In the genomic region with DNA sequence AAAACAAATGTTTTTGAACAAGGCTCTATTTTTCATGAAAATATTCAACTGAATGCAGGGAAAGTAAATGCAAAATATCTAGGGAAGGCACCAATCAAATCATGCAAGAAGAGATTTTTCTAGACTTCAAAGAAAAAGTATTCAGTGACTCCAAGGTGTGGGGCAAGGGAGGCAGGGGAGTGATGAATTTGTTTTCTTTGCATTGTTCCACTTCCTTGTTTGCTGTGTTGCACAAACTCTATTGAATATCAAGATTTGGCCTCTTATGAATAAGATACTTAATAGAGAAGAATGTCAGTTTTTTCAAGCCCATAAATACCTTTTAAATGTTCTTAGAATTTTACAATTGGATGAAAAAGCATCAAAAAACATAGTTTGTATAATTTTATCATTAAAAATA, we compare ENCODE assay signal across 18 cellular contexts. TPM values are rescaled to one million over a fixed set of nuclear protein-coding genes. Genes with fewer than 3 reads are reported as not detected.
A peak's percentile ranks its signal among the peaks of the same experiment; 100 is the strongest.
DNase-seq lines count a peak whose midpoint lies in the region; TF ChIP-seq lines count a peak whose summit lies in the region.
"Had no signal": no experiment of that assay in that cellular context is flagged by ENCODE, and none has a peak within 500 bp of the region (broad histone marks: within the 10 kb centered on the region; RNA-seq: fewer than 3 reads in every experiment).

No MANE protein-coding gene starts in this region.

- in situ Hi-C loops in mammary epithelial cell (cut with MboI; ENCODE audit: low sequenced_read_pairs in 2 of 2), result no loop called here

- H3K9ac ChIP-seq in mammary epithelial cell (ENCODE audit: insufficient read depth, low read length), result no peak overlapping the region

- H2AFZ ChIP-seq in mammary epithelial cell (ENCODE audit: low read depth, low read length), result peak overlapping the region; percentile 93
- H2AFZ ChIP-seq in osteoblast (ENCODE audit: low read length), result peak overlapping the region; percentile 81

- dilution Hi-C loops in mammary epithelial cell (cut with HindIII; ENCODE audit: low sequenced_read_pairs), result no loop called here

- H3K27ac ChIP-seq in mammary epithelial cell (ENCODE audit: insufficient read depth, low read depth, low read length) (peak overlapping the region; percentile 93), osteoblast (ENCODE audit: low read depth, low read length) (peak overlapping the region; percentile 78)
- H3K27ac ChIP-seq: lower lobe of right lung, tibial artery had no signal

- peaks cover 4% of the 10 kb centered on the region for H3K27me3 Mint-ChIP-seq in activated CD4-positive, alpha-beta memory T cell treated with anti-CD3 and anti-CD28 coated beads for 36 hours
- peaks cover 5% of the 10 kb centered on the region for H3K27me3 Mint-ChIP-seq in activated CD4-positive, alpha-beta memory T cell treated with anti-CD3 and anti-CD28 coated beads, Interleukin-2, amount 10 ng/mL, durations not matched to agents 7 days and 5 days

- TF ChIP-seq CTCF in mammary epithelial cell (conservative IDR thresholded peaks at IDR 0.05 in 1 of 2, IDR thresholded peaks at IDR 0.05 in 1 of 2; ENCODE audit: extremely low read depth in 1 of 2, insufficient read depth in 1 of 2, low read depth in 1 of 2, low read length in 2 of 2) (no peak), osteoblast (IDR thresholded peaks at IDR 0.05; ENCODE audit: extremely low read depth, low read depth, low read length) (no peak)

- H3K9me3 ChIP-seq in mammary epithelial cell (replicated peaks; ENCODE audit: insufficient read depth, low read length), result peaks cover 4% of the 10 kb centered on the region
- H3K9me3 ChIP-seq in osteoblast (ENCODE audit: low read depth, low read length), result peaks cover 2% of the 10 kb centered on the region
- H3K9me3 ChIP-seq: lower lobe of right lung, tibial artery had no signal

- peaks cover 3% of the 10 kb centered on the region for H3K9me3 Mint-ChIP-seq in activated CD4-positive, alpha-beta memory T cell treated with anti-CD3 and anti-CD28 coated beads for 36 hours
- no peaks in the 10 kb centered on the region for H3K9me3 Mint-ChIP-seq in activated CD4-positive, alpha-beta memory T cell treated with anti-CD3 and anti-CD28 coated beads, Interleukin-2, amount 10 ng/mL, durations not matched to agents 7 days and 5 days

- CTCF ChIA-PET in activated CD4-positive, alpha-beta memory T cell treated with anti-CD3 and anti-CD28 coated beads for 36 hours (lab: Charles Lee), result no interaction called here
- CTCF ChIA-PET in activated CD4-positive, alpha-beta memory T cell treated with anti-CD3 and anti-CD28 coated beads, Interleukin-2, amount 10 ng/mL, durations not matched to agents 7 days and 5 days (lab: Charles Lee), result no interaction called here
- CTCF ChIA-PET in mammary epithelial cell (lab: Charles Lee; ENCODE audit: low non-redundant PET), result no interaction called here

- H3K36me3 ChIP-seq in mammary epithelial cell (ENCODE audit: insufficient read depth, low read length) (no peaks in the 10 kb centered on the region), osteoblast (ENCODE audit: insufficient read depth, low read length) (no peaks in the 10 kb centered on the region)
- H3K36me3 ChIP-seq: lower lobe of right lung, tibial artery had no signal

- no peaks in the 10 kb centered on the region for H3K36me3 Mint-ChIP-seq in activated CD4-positive, alpha-beta memory T cell treated with anti-CD3 and anti-CD28 coated beads for 36 hours
- no peaks in the 10 kb centered on the region for H3K36me3 Mint-ChIP-seq in activated CD4-positive, alpha-beta memory T cell treated with anti-CD3 and anti-CD28 coated beads, Interleukin-2, amount 10 ng/mL, durations not matched to agents 7 days and 5 days (ENCODE audit: low read depth)

- intact Hi-C loops in activated CD4-positive, alpha-beta memory T cell treated with anti-CD3 and anti-CD28 coated beads for 36 hours (cut with micrococcal nuclease), result no loop called here
- intact Hi-C loops in mammary epithelial cell (cut with micrococcal nuclease), result no loop called here

- H3K4me2 ChIP-seq in mammary epithelial cell (ENCODE audit: insufficient read depth, low read depth, low read length) (no peak overlapping the region), osteoblast (ENCODE audit: insufficient read depth, low read length) (peak overlapping the region; percentile 73)

- H3K27ac Mint-ChIP-seq in activated CD4-positive, alpha-beta memory T cell treated with anti-CD3 and anti-CD28 coated beads for 36 hours, result peak overlapping the region; percentile 18
- no peak overlapping the region for H3K27ac Mint-ChIP-seq in activated CD4-positive, alpha-beta memory T cell treated with anti-CD3 and anti-CD28 coated beads, Interleukin-2, amount 10 ng/mL, durations not matched to agents 7 days and 5 days

- H3K4me1 ChIP-seq in mammary epithelial cell (ENCODE audit: insufficient read depth, low read length) (peaks cover 37% of the 10 kb centered on the region), osteoblast (ENCODE audit: insufficient read depth, low read length) (peaks cover 37% of the 10 kb centered on the region)
- H3K4me1 ChIP-seq: lower lobe of right lung, tibial artery had no signal

- H4K20me1 ChIP-seq in mammary epithelial cell (ENCODE audit: insufficient read depth, low read length), result no peaks in the 10 kb centered on the region
- H4K20me1 ChIP-seq in osteoblast (ENCODE audit: insufficient read depth, low read length), result no peaks in the 10 kb centered on the region

- BruUV-seq in mammary epithelial cell (replicated peaks; lab: Mats Ljungman, UMichigan), result no TSS peak

- H3K4me1 Mint-ChIP-seq in activated CD4-positive, alpha-beta memory T cell treated with anti-CD3 and anti-CD28 coated beads for 36 hours (ENCODE audit: low read depth), result peaks cover 17% of the 10 kb centered on the region
- peaks cover 25% of the 10 kb centered on the region for H3K4me1 Mint-ChIP-seq in activated CD4-positive, alpha-beta memory T cell treated with anti-CD3 and anti-CD28 coated beads, Interleukin-2, amount 10 ng/mL, durations not matched to agents 7 days and 5 days

- no peak overlapping the region for H3K4me3 Mint-ChIP-seq in activated CD4-positive, alpha-beta memory T cell treated with anti-CD3 and anti-CD28 coated beads for 36 hours
- H3K4me3 Mint-ChIP-seq in activated CD4-positive, alpha-beta memory T cell treated with anti-CD3 and anti-CD28 coated beads, Interleukin-2, amount 10 ng/mL, durations not matched to agents 7 days and 5 days, result no peak overlapping the region
- H3K4me3 Mint-ChIP-seq: naive thymus-derived CD4-positive, alpha-beta T cell had no signal

- H3K79me2 ChIP-seq in mammary epithelial cell (ENCODE audit: insufficient read depth, low read length), result no peaks in the 10 kb centered on the region
- no peaks in the 10 kb centered on the region for H3K79me2 ChIP-seq in osteoblast (ENCODE audit: insufficient read depth, low read length)

- H3K4me3 ChIP-seq in mammary epithelial cell (replicated peaks in 1 of 3; ENCODE audit: insufficient read depth in 1 of 3, low read depth in 2 of 3, low read length in 3 of 3) (no peak overlapping the region), osteoblast (ENCODE audit: insufficient read depth, low read length) (no peak overlapping the region)
- H3K4me3 ChIP-seq: lower lobe of right lung, tibial artery had no signal

- DNase-seq in activated CD4-positive, alpha-beta memory T cell treated with anti-CD3 and anti-CD28 coated beads for 36 hours, result no peak
- no peak for DNase-seq in activated CD4-positive, alpha-beta memory T cell treated with anti-CD3 and anti-CD28 coated beads, Interleukin-2, amount 10 ng/mL, durations not matched to agents 7 days and 5 days
- DNase-seq in NOMO-1 (lab: John Stamatoyannopoulos, UW; ENCODE audit: unreplicated experiment in 2 of 2), result peak; percentile 58 to 68
- DNase-seq in mammary epithelial cell, result no peak
- DNase-seq in osteoblast (ENCODE audit: insufficient read length, low spot score, missing footprints), result no peak
- no peak for DNase-seq in T-helper 2 cell
- no peak for DNase-seq in anterior cingulate cortex (lab: John Stamatoyannopoulos, UW)
- DNase-seq in NK-92 treated with Interleukin-12 subunit alpha and Interleukin-12 subunit beta, amount 100 ng/mL, for 24 hours (lab: John Stamatoyannopoulos, UW), result no peak
- DNase-seq: activated effector memory CD4-positive, alpha-beta T cell treated with anti-CD3 and anti-CD28 coated beads, Interleukin-2, amount 50 U/mL, for 16 hours; effector CD8-positive, alpha-beta T cell; lower lobe of right lung; naive thymus-derived CD4-positive, alpha-beta T cell; NCI-H1930; NCI-H526 treated with DMSO at 0.1 percent for 48 hours; retina; SHP77; stimulated activated CD4-positive, alpha-beta T cell treated with anti-CD3 and anti-CD28 coated beads, Interleukin-4, amount 100 ng/mL, for 1 hour; tibial artery had no signal

- H3K27me3 ChIP-seq in mammary epithelial cell (ENCODE audit: insufficient read depth, low read length) (no peaks in the 10 kb centered on the region), osteoblast (ENCODE audit: insufficient read depth, low read length) (no peaks in the 10 kb centered on the region)
- H3K27me3 ChIP-seq: tibial artery had no signal

- POLR2A ChIA-PET in activated CD4-positive, alpha-beta memory T cell treated with anti-CD3 and anti-CD28 coated beads for 36 hours (lab: Charles Lee), result no interaction called here
- POLR2A ChIA-PET in activated CD4-positive, alpha-beta memory T cell treated with anti-CD3 and anti-CD28 coated beads, Interleukin-2, amount 10 ng/mL, durations not matched to agents 7 days and 5 days (lab: Charles Lee), result no interaction called here

RNA-seq across cellular contexts. Expression of gene STEAP1, which starts 26.4 kb away (rescaled TPM):
- under 1 TPM; 0.41 to 0.50 TPM for total RNA-seq in activated CD4-positive, alpha-beta memory T cell treated with anti-CD3 and anti-CD28 coated beads for 36 hours
- under 1 TPM; 0.25 to 0.53 TPM for total RNA-seq in activated CD4-positive, alpha-beta memory T cell treated with anti-CD3 and anti-CD28 coated beads, Interleukin-2, amount 10 ng/mL, durations not matched to agents 7 days and 5 days
- total RNA-seq in mammary epithelial cell (10 to 100 TPM in 1 of 2 donors, 1 to 10 TPM in 1; 5.0 to 15.3 TPM), osteoblast (39.1 and 45.4 TPM in 2 replicates)
- polyA plus RNA-seq in mammary epithelial cell, result 22.8 TPM
- polyA minus RNA-seq in mammary epithelial cell, result 2.9 TPM
- polyA plus RNA-seq: naive thymus-derived CD4-positive, alpha-beta T cell had no signal

RNA-seq across cellular contexts. Expression of gene STEAP2, which starts 30.9 kb away (rescaled TPM):
- total RNA-seq in activated CD4-positive, alpha-beta memory T cell treated with anti-CD3 and anti-CD28 coated beads for 36 hours, result not detected
- under 1 TPM in 1 of 2 experiments, not detected in 1; 0.05 TPM for total RNA-seq in activated CD4-positive, alpha-beta memory T cell treated with anti-CD3 and anti-CD28 coated beads, Interleukin-2, amount 10 ng/mL, durations not matched to agents 7 days and 5 days
- total RNA-seq in mammary epithelial cell (10 to 100 TPM in 1 of 2 donors, 1 to 10 TPM in 1; 9.2 to 10.9 TPM), osteoblast (9.8 and 18.6 TPM in 2 replicates)
- polyA plus RNA-seq in mammary epithelial cell, result 4.9 TPM
- polyA minus RNA-seq in mammary epithelial cell, result 12.1 TPM
- polyA plus RNA-seq: naive thymus-derived CD4-positive, alpha-beta T cell had no signal

Comparison
In these comparisons a context has a peak if more than half of its experiments do, and no peak if none do; other contexts are left out.
1. DNase-seq: peak in NOMO-1 (2 of 2); none in activated CD4-positive, alpha-beta memory T cell treated with anti-CD3 and anti-CD28 coated beads for 36 hours (single experiment), activated CD4-positive, alpha-beta memory T cell treated with anti-CD3 and anti-CD28 coated beads, Interleukin-2, amount 10 ng/mL, durations not matched to agents 7 days and 5 days (single experiment), mammary epithelial cell (single experiment), osteoblast (single experiment), T-helper 2 cell (0 of 5), anterior cingulate cortex (0 of 58) and NK-92 treated with Interleukin-12 subunit alpha and Interleukin-12 subunit beta, amount 100 ng/mL, for 24 hours (single experiment).
2. RNA of gene STEAP2, which starts 30.9 kb away (total RNA-seq): 9.2 to 10.9 TPM in mammary epithelial cell and 9.8 to 18.6 TPM in osteoblast; 0.05 TPM in activated CD4-positive, alpha-beta memory T cell treated with anti-CD3 and anti-CD28 coated beads, Interleukin-2, amount 10 ng/mL, durations not matched to agents 7 days and 5 days and not detected in activated CD4-positive, alpha-beta memory T cell treated with anti-CD3 and anti-CD28 coated beads for 36 hours; every median in the first group is over 4 times any median in the second.